7 cellular contexts compared by ENCODE assay signal in the genomic region with DNA sequence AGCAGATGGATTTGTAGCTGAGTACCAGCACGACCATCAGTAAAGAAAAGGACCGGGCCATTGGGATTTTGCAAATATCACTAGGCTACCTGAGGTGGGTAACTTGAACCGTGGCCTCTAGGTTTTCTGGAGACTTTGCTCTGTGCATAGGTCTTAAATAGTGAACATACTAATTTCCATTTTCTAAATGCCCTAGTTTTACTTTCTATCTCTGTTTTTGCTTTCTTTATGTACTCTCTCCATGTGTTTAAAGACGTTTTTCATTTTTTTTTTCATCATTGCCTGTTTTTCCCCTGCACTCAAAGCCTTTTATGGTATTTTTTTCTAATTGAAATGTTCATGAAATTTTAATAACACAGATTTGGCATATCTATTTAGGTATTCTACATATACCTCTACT. TPM values are rescaled to one million over a fixed set of nuclear protein-coding genes. Genes with fewer than 3 reads are reported as not detected.
"Had no signal": no experiment of that assay in that cellular context is flagged by ENCODE, and none has a peak within 500 bp of the region (broad histone marks: within the 10 kb centered on the region; RNA-seq: fewer than 3 reads in every experiment).

IFNA7 (minus strand) TSS at position 101 of the 400 bp plus-strand sequence; CDS start at position 61, 40 bp downstream.

RNA-seq across cellular contexts. Expression of gene IFNA7, which starts in this region (rescaled TPM):
- total RNA-seq: GM23248, GM23338, H1, H4, H7, H9, HFFc6 had no signal
